Comparison of ENCODE assay signal across 1 cellular context in genomic region chr12:82357845-82358199, GRCh38.
TF ChIP-seq lines count a peak whose summit lies in the region.

No MANE protein-coding gene starts in this region.

TF ChIP-seq in GM23338, 12 proteins besides CTCF, POLR2A, EP300 and RAD21 (continued from another document):
- no peak for TF ChIP-seq ETS1 (IDR thresholded peaks at IDR 0.05)
- no peak for TF ChIP-seq ZNF114 (CRISPR knock-in tag; IDR thresholded peaks at IDR 0.05)
- no peak for TF ChIP-seq EZH2 (IDR thresholded peaks at IDR 0.05; ENCODE audit: low read depth, unreplicated experiment)
TF ChIP-seq in GM23338: peak in this region for 0.
